Comparison of ENCODE assay signal across 20 cellular contexts in genomic region chr18:44704137-44704791, GRCh38.
"Had no signal": no experiment of that assay in that cellular context is flagged by ENCODE, and none has a peak within 500 bp of the region (broad histone marks: within the 10 kb centered on the region; RNA-seq: fewer than 3 reads in every experiment).

No MANE protein-coding gene starts in this region.

- H3K4me2 ChIP-seq: hepatocyte had no signal

- H3K36me3 ChIP-seq: left ventricle myocardium inferior, neutrophil, suprapubic skin, thyroid gland had no signal

- H3K4me3 ChIP-seq: dorsolateral prefrontal cortex, hepatocyte, left ventricle myocardium inferior, lung, suprapubic skin, thyroid gland had no signal

- ATAC-seq: esophagus mucosa; foreskin keratinocyte; left cardiac atrium; stimulated activated naive CD8-positive, alpha-beta T cell treated with anti-CD3 and anti-CD28 coated beads, Interleukin-15, Interleukin-2, amounts not matched to agents 100 U/mL and 50 U/mL, for 24 hours had no signal

- H3K27me3 ChIP-seq: dorsolateral prefrontal cortex, foreskin keratinocyte, hepatocyte, suprapubic skin, thyroid gland had no signal

- DNase-seq: cortex of kidney; dorsolateral prefrontal cortex; effector CD8-positive, alpha-beta T cell; foreskin keratinocyte; kidney; left cardiac atrium; left ventricle myocardium inferior; mesendoderm; naive B cell; posterior cingulate gyrus; small intestine; stimulated activated CD4-positive, alpha-beta T cell treated with anti-CD3 and anti-CD28 coated beads, Interleukin-2, amount 100 ng/mL, for 48 hours; stimulated activated naive CD8-positive, alpha-beta T cell treated with anti-CD3 and anti-CD28 coated beads, Interleukin-15, Interleukin-2, amounts not matched to agents 100 U/mL and 50 U/mL, for 24 hours; thyroid gland had no signal

- H2AFZ ChIP-seq: hepatocyte had no signal

- H3K9me3 ChIP-seq: left ventricle myocardium inferior, neutrophil, suprapubic skin, thyroid gland had no signal

- FAIRE-seq: small intestine, urothelium cell line had no signal

- H3K27ac ChIP-seq: dorsolateral prefrontal cortex, foreskin keratinocyte, hepatocyte, left ventricle myocardium inferior, neutrophil, suprapubic skin, thyroid gland had no signal
